27 cellular contexts compared by ENCODE assay signal in the genomic region with DNA sequence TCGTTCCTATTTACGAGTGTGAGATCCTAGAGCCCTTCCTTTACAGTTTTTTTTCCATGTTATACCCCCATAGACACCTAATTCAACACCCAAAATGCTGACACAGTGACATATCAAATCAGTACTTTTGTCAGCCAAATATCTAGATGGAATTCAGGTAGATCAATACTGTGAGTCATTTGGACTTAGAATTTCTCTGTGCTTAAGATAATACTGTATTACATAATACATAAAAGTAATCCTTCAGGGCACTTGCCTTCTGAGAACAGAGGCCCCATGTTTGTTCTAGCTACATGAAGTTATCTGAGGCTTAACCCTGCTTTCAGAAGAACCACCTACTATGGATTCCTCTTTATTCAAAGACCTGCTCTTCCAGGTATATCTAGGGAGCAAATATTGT.
"Had no signal": no experiment of that assay in that cellular context is flagged by ENCODE, and none has a peak within 500 bp of the region (broad histone marks: within the 10 kb centered on the region; RNA-seq: fewer than 3 reads in every experiment).

No MANE protein-coding gene starts in this region.

- H3K4me1 ChIP-seq: lower lobe of right lung, prostate gland, tibial nerve, uterus had no signal

- ATAC-seq: left colon; left lung; lower lobe of right lung; natural killer cell; right cardiac atrium; stimulated activated memory B cell treated with anti-CD40 and anti-IgM and Interleukin-4, amounts not matched to agents 10 μg/mL and 1 μg/mL and 100 μg/mL, for 72 hours; stimulated activated naive CD8-positive, alpha-beta T cell treated with anti-CD3 and anti-CD28 coated beads, Interleukin-15, amount 100 ng/mL, for 72 hours had no signal

- H3K36me3 ChIP-seq: left lung, lower lobe of right lung, ovary, prostate gland, tibial nerve, uterus had no signal

- DNase-seq: hypothalamus; immature natural killer cell; kidney; left colon; left lung; lower lobe of right lung; mammary epithelial cell; mesenchymal stem cell; naive B cell; natural killer cell; ovary; posterior cingulate gyrus; retina; right cardiac atrium; stimulated activated CD4-positive, alpha-beta T cell treated with anti-CD3 and anti-CD28 coated beads, Interleukin-1b, Interleukin-23, amount 100 ng/mL, for 48 hours; stimulated activated CD4-positive, alpha-beta T cell treated with anti-CD3 and anti-CD28 coated beads, Interleukin-2, amount 100 ng/mL, for 48 hours; stimulated activated CD4-positive, alpha-beta T cell treated with anti-CD3 and anti-CD28 coated beads, Interleukin-4, amount 100 ng/mL, for 4 hours; stimulated activated CD8-positive, alpha-beta memory T cell treated with anti-CD3 and anti-CD28 coated beads, Interleukin-4, amount 100 ng/mL, for 48 hours; stimulated activated naive CD4-positive, alpha-beta T cell treated with Interleukin-2 at 50 U/mL for 16 hours; stimulated activated naive CD8-positive, alpha-beta T cell treated with anti-CD3 and anti-CD28 coated beads, Interleukin-15, amount 100 ng/mL, for 72 hours; substantia nigra; uterus had no signal

- H3K27me3 ChIP-seq: left lung, ovary, tibial nerve, uterus had no signal

- H3K27ac Mint-ChIP-seq: immature natural killer cell; naive B cell; natural killer cell; stimulated activated memory B cell treated with anti-CD40 and anti-IgM and Interleukin-4, amounts not matched to agents 10 μg/mL and 1 μg/mL and 100 μg/mL, for 72 hours; stimulated activated naive CD8-positive, alpha-beta T cell treated with anti-CD3 and anti-CD28 coated beads, Interleukin-15, amount 100 ng/mL, for 72 hours; type B pancreatic cell had no signal

- H3K9me3 ChIP-seq: left lung, lower lobe of right lung, ovary, prostate gland, tibial nerve, uterus had no signal

- H3K4me1 Mint-ChIP-seq: immature natural killer cell; naive B cell; natural killer cell; stimulated activated memory B cell treated with anti-CD40 and anti-IgM and Interleukin-4, amounts not matched to agents 10 μg/mL and 1 μg/mL and 100 μg/mL, for 72 hours; stimulated activated naive CD8-positive, alpha-beta T cell treated with anti-CD3 and anti-CD28 coated beads, Interleukin-15, amount 100 ng/mL, for 72 hours had no signal

- H3K4me3 ChIP-seq: left lung, lower lobe of right lung, ovary, prostate gland, smooth muscle cell, tibial nerve, uterus had no signal

- H3K27ac ChIP-seq: left lung, lower lobe of right lung, ovary, prostate gland, tibial nerve, uterus had no signal

- H3K36me3 Mint-ChIP-seq: naive B cell; stimulated activated memory B cell treated with anti-CD40 and anti-IgM and Interleukin-4, amounts not matched to agents 10 μg/mL and 1 μg/mL and 100 μg/mL, for 72 hours; type B pancreatic cell had no signal

- H3K27me3 Mint-ChIP-seq: naive B cell; stimulated activated memory B cell treated with anti-CD40 and anti-IgM and Interleukin-4, amounts not matched to agents 10 μg/mL and 1 μg/mL and 100 μg/mL, for 72 hours; stimulated activated naive CD8-positive, alpha-beta T cell treated with anti-CD3 and anti-CD28 coated beads, Interleukin-15, amount 100 ng/mL, for 72 hours; type B pancreatic cell had no signal

- H3K4me3 Mint-ChIP-seq: immature natural killer cell; naive B cell; natural killer cell; stimulated activated memory B cell treated with anti-CD40 and anti-IgM and Interleukin-4, amounts not matched to agents 10 μg/mL and 1 μg/mL and 100 μg/mL, for 72 hours; stimulated activated naive CD8-positive, alpha-beta T cell treated with anti-CD3 and anti-CD28 coated beads, Interleukin-15, amount 100 ng/mL, for 72 hours; type B pancreatic cell had no signal

- H3K4me2 ChIP-seq: smooth muscle cell had no signal

- H3K9me3 Mint-ChIP-seq: stimulated activated naive CD8-positive, alpha-beta T cell treated with anti-CD3 and anti-CD28 coated beads, Interleukin-15, amount 100 ng/mL, for 72 hours; type B pancreatic cell had no signal
